ENCODE assay signal across 14 cellular contexts in genomic region chrX:129462707-129463106, GRCh38.
DNase-seq lines count a peak whose midpoint lies in the region; ATAC-seq, FAIRE-seq and TF ChIP-seq lines count a peak whose summit lies in the region.
"Had no signal": no experiment of that assay in that cellular context is flagged by ENCODE, and none has a peak within 500 bp of the region (broad histone marks: within the 10 kb centered on the region; RNA-seq: fewer than 3 reads in every experiment).

No MANE protein-coding gene starts in this region.

- no peaks in the 10 kb centered on the region for H3K4me1 ChIP-seq in hepatocyte (ENCODE audit: insufficient read depth)
- H3K4me1 ChIP-seq in left lung, result no peaks in the 10 kb centered on the region
- H3K4me1 ChIP-seq: ascending aorta, BE2C, gastrocnemius medialis had no signal

- DNase-seq in GM06990 (ENCODE audit: extremely low read depth, insufficient read length) (no peak), SW480 (ENCODE audit: low spot score) (peak; percentile 5), hepatocyte (ENCODE audit: low spot score) (no peak), G401 (ENCODE audit: low spot score) (no peak), lower leg skin (ENCODE audit: low spot score in 2 of 2) (no peak), ureter (ENCODE audit: low spot score) (no peak), left lung (no peak)
- DNase-seq: activated CD4-positive, alpha-beta memory T cell treated with anti-CD3 and anti-CD28 coated beads, Interleukin-2, amount 10 ng/mL, durations not matched to agents 7 days and 5 days; BE2C; gastrocnemius medialis; NCI-H524; SHP77 treated with DMSO at 0.1 percent for 48 hours had no signal

- no peak overlapping the region for H3K4me2 ChIP-seq in hepatocyte

- H3K79me2 ChIP-seq in hepatocyte, result no peaks in the 10 kb centered on the region

- H3K36me3 ChIP-seq in GM06990 (ENCODE audit: control insufficient read depth, insufficient read depth, low read length) (no peaks in the 10 kb centered on the region), hepatocyte (replicated peaks; ENCODE audit: insufficient read depth, low read depth) (no peaks in the 10 kb centered on the region), left lung (no peaks in the 10 kb centered on the region)
- H3K36me3 ChIP-seq: BE2C, gastrocnemius medialis had no signal

- H3K27me3 ChIP-seq in GM06990 (replicated peaks; ENCODE audit: control insufficient read depth, insufficient read depth, low read length), result no peaks in the 10 kb centered on the region
- H3K27me3 ChIP-seq in hepatocyte, result no peaks in the 10 kb centered on the region
- H3K27me3 ChIP-seq in left lung, result no peaks in the 10 kb centered on the region
- H3K27me3 ChIP-seq: ascending aorta, BE2C, gastrocnemius medialis had no signal

- H2AFZ ChIP-seq in hepatocyte, result no peak overlapping the region

- no peak for TF ChIP-seq POLR2A in lower leg skin (IDR thresholded peaks at IDR 0.05)

- H3K27ac ChIP-seq in hepatocyte (no peak overlapping the region), left lung (no peak overlapping the region)
- H3K27ac ChIP-seq: ascending aorta, gastrocnemius medialis had no signal

- in situ Hi-C loops in G401 (cut with HindIII; ENCODE audit: low sequenced_read_pairs), result no loop called here

- peak; percentile 97 for FAIRE-seq in A204.1 (lab: Jason Lieb, UNC)

- no peak for ATAC-seq in left lung
- ATAC-seq: gastrocnemius medialis had no signal

- TF ChIP-seq CTCF in GM06990 (IDR thresholded peaks at IDR 0.05; ENCODE audit: insufficient read depth, low read length, poor library complexity, severe bottlenecking) (peak; percentile 17), hepatocyte (IDR thresholded peaks at IDR 0.05; ENCODE audit: poor library complexity) (peak; percentile 33), lower leg skin (IDR thresholded peaks at IDR 0.05) (no peak), left lung (IDR thresholded peaks at IDR 0.05) (peak in 1 of 2 donors; percentile 6)

- H3K4me3 ChIP-seq in GM06990 (replicated peaks; ENCODE audit: low read depth, low read length) (no peak overlapping the region), hepatocyte (no peak overlapping the region), lower leg skin (ENCODE audit: low read depth, poor library complexity, severe bottlenecking) (no peak overlapping the region), left lung (no peak overlapping the region)
- H3K4me3 ChIP-seq: ascending aorta, gastrocnemius medialis had no signal

- WGBS in hepatocyte (ENCODE audit: low lambda C conversion rate, missing lambda C conversion rate), result 64% methylated on average over 3 of the region's 3 CpGs
- WGBS in lower leg skin, 2 donors, result 43 to 54% methylated on average over 3 of the region's 3 CpGs

- H3K9me3 ChIP-seq in hepatocyte (ENCODE audit: low read depth), result no peaks in the 10 kb centered on the region
- H3K9me3 ChIP-seq in left lung, result no peaks in the 10 kb centered on the region
- H3K9me3 ChIP-seq: ascending aorta, BE2C, gastrocnemius medialis had no signal

- intact Hi-C loops in lower leg skin (cut with DNase I; ENCODE audit: low total_unique reads), result no loop called here
- intact Hi-C loops in left lung (cut with DNase I), result no loop called here

- H3K9me2 ChIP-seq in hepatocyte (replicated peaks; ENCODE audit: insufficient read depth), result no peaks in the 10 kb centered on the region

- H4K20me1 ChIP-seq in hepatocyte (ENCODE audit: insufficient read depth, poor library complexity, severe bottlenecking), result no peaks in the 10 kb centered on the region

Comparison
In these comparisons a context has a peak if more than half of its experiments do, and no peak if none do; other contexts are left out.
1. CTCF ChIP-seq: peak in GM06990 (single experiment) and hepatocyte (single experiment); none in lower leg skin (0 of 3).